Comparison of ENCODE assay signal across 1 cellular context in the genomic region with DNA sequence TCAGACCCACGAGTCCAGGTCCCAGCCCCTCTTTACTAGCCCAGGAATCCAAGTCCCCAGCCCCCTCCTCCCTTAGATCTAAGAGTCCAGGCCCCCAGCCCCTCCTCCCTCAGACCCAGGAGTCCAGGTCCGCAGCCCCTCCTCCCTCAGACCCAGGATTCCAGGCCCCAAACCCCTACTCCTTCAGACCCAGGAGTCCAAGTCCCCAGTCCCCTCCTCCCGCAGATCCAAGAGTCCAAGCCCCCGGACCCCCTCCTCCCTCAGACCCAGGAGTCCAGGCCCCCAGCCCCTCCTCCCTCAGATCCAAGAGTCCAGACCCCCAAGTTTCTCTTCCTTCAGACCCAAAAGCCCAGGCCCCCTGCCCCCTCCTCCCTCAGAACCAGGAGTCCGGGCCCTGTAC.
TF ChIP-seq lines count a peak whose summit lies in the region.

No MANE protein-coding gene starts in this region.

TF ChIP-seq in HepG2, 621 proteins besides CTCF, POLR2A, EP300 and RAD21:
- peak; percentile 81; the same call in 1 of the 2 replicates for TF ChIP-seq ZSCAN22 (CRISPR knock-in tag; IDR thresholded peaks at IDR 0.05)
- TF ChIP-seq, protein P1, sequence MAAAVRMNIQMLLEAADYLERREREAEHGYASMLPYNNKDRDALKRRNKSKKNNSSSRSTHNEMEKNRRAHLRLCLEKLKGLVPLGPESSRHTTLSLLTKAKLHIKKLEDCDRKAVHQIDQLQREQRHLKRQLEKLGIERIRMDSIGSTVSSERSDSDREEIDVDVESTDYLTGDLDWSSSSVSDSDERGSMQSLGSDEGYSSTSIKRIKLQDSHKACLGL (CRISPR knock-in tag; IDR thresholded peaks at IDR 0.05): 0 out of 2 replicates have a peak, but pooled peaks have one; percentile 3
- TF ChIP-seq SMARCE1 (IDR thresholded peaks at IDR 0.05; ENCODE audit: borderline replicate concordance): no peak
- TF ChIP-seq, protein P2, sequence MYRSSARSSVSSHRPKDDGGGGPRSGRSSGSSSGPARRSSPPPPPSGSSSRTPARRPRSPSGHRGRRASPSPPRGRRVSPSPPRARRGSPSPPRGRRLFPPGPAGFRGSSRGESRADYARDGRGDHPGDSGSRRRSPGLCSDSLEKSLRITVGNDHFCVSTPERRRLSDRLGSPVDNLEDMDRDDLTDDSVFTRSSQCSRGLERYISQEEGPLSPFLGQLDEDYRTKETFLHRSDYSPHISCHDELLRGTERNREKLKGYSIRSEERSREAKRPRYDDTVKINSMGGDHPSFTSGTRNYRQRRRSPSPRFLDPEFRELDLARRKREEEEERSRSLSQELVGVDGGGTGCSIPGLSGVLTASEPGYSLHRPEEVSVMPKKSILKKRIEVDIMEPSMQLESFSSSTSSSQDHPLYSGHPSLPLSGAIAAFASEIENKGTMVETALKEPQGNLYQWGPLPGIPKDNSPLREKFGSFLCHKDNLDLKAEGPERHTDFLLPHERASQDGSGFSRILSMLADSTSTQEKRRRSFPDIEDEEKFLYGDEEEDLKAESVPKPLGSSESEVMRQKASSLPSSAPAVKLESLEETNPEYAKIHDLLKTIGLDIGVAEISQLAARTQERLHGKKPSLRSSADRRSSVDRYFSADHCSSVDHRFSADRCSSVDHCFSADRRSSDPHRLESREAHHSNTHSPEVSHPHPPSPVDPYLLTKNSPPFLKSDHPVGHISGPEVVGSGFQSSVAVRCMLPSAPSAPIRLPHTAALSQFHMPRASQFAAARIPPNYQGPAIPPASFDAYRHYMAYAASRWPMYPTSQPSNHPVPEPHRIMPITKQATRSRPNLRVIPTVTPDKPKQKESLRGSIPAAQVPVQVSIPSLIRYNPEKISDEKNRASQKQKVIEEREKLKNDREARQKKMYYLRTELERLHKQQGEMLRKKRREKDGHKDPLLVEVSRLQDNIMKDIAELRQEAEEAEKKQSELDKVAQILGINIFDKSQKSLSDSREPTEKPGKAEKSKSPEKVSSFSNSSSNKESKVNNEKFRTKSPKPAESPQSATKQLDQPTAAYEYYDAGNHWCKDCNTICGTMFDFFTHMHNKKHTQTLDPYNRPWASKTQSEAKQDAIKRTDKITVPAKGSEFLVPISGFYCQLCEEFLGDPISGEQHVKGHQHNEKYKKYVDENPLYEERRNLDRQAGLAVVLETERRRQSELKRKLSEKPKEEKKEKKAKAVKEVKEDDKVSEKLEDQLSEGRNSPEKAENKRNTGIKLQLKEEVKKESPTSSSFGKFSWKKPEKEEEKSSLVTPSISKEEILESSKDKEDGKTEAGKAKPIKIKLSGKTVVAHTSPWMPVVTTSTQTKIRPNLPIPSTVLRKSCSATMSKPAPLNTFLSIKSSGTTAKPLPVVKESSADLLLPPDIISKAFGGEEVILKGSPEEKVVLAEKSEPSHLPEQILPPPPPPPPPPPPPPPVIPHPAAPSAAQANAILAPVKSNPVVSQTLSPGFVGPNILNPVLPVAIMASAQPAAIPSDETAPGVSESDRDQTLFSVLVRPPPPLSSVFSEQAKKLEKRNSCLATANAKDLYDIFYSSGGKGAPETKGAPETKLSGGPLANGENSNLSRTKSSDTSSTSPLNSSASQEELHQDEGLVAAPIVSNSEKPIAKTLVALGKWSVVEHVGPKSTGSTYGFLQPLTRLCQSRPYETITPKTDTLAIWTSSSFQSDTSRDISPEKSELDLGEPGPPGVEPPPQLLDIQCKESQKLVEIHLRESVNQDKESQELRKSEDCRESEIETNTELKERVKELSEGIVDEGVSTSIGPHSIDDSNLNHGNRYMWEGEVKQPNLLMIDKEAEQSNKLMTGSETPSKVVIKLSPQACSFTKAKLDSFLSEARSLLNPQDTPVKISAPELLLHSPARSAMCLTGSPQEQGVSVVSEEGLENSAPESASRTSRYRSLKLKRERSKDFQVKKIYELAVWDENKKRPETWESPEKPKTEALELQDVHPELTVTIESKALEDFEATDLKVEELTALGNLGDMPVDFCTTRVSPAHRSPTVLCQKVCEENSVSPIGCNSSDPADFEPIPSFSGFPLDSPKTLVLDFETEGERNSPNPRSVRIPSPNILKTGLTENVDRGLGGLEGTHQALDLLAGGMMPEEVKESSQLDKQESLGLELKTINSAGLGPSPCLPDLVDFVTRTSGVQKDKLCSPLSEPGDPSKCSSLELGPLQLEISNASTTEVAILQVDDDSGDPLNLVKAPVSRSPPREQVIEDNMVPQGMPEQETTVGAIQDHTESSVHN (CRISPR knock-in tag; IDR thresholded peaks at IDR 0.05): no peak
- TF ChIP-seq, protein P3, sequence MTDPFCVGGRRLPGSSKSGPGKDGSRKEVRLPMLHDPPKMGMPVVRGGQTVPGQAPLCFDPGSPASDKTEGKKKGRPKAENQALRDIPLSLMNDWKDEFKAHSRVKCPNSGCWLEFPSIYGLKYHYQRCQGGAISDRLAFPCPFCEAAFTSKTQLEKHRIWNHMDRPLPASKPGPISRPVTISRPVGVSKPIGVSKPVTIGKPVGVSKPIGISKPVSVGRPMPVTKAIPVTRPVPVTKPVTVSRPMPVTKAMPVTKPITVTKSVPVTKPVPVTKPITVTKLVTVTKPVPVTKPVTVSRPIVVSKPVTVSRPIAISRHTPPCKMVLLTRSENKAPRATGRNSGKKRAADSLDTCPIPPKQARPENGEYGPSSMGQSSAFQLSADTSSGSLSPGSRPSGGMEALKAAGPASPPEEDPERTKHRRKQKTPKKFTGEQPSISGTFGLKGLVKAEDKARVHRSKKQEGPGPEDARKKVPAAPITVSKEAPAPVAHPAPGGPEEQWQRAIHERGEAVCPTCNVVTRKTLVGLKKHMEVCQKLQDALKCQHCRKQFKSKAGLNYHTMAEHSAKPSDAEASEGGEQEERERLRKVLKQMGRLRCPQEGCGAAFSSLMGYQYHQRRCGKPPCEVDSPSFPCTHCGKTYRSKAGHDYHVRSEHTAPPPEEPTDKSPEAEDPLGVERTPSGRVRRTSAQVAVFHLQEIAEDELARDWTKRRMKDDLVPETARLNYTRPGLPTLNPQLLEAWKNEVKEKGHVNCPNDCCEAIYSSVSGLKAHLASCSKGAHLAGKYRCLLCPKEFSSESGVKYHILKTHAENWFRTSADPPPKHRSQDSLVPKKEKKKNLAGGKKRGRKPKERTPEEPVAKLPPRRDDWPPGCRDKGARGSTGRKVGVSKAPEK (CRISPR knock-in tag; IDR thresholded peaks at IDR 0.05; ENCODE audit: borderline replicate concordance): no peak
- TF ChIP-seq ZFP41 (CRISPR knock-in tag; IDR thresholded peaks at IDR 0.05; ENCODE audit: borderline replicate concordance): no peak
